In the genomic region with DNA sequence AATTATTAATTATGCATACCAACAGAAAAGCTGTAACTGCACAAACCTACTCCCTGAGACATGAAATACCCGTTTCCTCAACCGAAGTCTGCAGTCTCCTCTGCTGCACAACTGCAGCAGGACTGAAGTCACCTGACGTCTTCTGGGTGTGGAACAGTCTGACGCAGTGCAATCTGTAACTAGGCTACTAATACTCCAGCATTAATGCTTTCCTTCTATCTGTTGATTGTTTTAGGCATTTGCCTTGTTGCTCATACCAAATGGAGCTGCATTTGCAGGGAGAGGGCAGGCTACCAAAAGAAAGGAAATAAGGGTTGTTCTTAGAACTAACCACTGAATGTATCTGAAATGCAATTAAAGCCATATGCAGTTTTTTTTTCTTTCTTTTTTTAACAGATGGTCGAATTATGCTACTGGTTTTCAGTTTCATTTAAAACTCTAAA, we compare ENCODE assay signal across 8 cellular contexts. TPM values are rescaled to one million over a fixed set of nuclear protein-coding genes. Genes with fewer than 3 reads are reported as not detected.
DNase-seq lines count a peak whose midpoint lies in the region; ATAC-seq and TF ChIP-seq lines count a peak whose summit lies in the region.

No MANE protein-coding gene starts in this region.

- TF ChIP-seq CTCF in right lobe of liver (IDR thresholded peaks at IDR 0.05): no peak

- H3K27me3 ChIP-seq in right lobe of liver: no peaks in the 10 kb centered on the region

- H3K9me3 Mint-ChIP-seq in T-helper 2 cell treated with Interferon-gamma antibody and Interleukin-4, amounts not matched to agents 5 μg/mL and 100 μg/mL, for 36 hours: no peaks in the 10 kb centered on the region
- no peaks in the 10 kb centered on the region for H3K9me3 Mint-ChIP-seq in stimulated activated naive CD8-positive, alpha-beta T cell treated with anti-CD3 and anti-CD28 coated beads, Interleukin-15, Interleukin-2, amounts not matched to agents 100 ng/mL and 50 ng/mL, for 24 hours

- ATAC-seq in GM21360 (IDR thresholded peaks at IDR 0.05; ENCODE audit: unreplicated experiment) (peak; percentile 92), HG03571 (IDR thresholded peaks at IDR 0.05; ENCODE audit: unreplicated experiment) (peak; percentile 81), right lobe of liver (peak; percentile 68 to 88 (median 80))

- peak overlapping the region; percentile 44 to 57 (median 47) for H3K4me3 ChIP-seq in right lobe of liver

- intact Hi-C loops in right lobe of liver (cut with DNase I): loop anchor here in 1 of 2 donors (10.0 kb wide), 1 partner anchor 105 kb away; no protein-coding TSS in a partner anchor

- H3K4me3 Mint-ChIP-seq in T-helper 2 cell treated with Interferon-gamma antibody and Interleukin-4, amounts not matched to agents 5 μg/mL and 100 μg/mL, for 36 hours: peak overlapping the region; percentile 94
- peak overlapping the region; percentile 88 for H3K4me3 Mint-ChIP-seq in stimulated activated naive CD8-positive, alpha-beta T cell treated with anti-CD3 and anti-CD28 coated beads, Interleukin-15, Interleukin-2, amounts not matched to agents 100 ng/mL and 50 ng/mL, for 24 hours

- H3K9me3 ChIP-seq in right lobe of liver: no peaks in the 10 kb centered on the region

- H3K4me1 ChIP-seq in right lobe of liver: peaks cover 0 to 63% (median 11%) of the 10 kb centered on the region in 4 donors

- H3K27ac ChIP-seq in caudate nucleus (ENCODE audit: low read depth, low read length) (peak overlapping the region; percentile 79), right lobe of liver (peak overlapping the region; percentile 69 to 88 (median 74))

- H3K36me3 ChIP-seq in right lobe of liver: no peaks in the 10 kb centered on the region

- peak overlapping the region; percentile 93 for H3K27ac Mint-ChIP-seq in T-helper 2 cell treated with Interferon-gamma antibody and Interleukin-4, amounts not matched to agents 5 μg/mL and 100 μg/mL, for 36 hours
- peak overlapping the region; percentile 87 for H3K27ac Mint-ChIP-seq in stimulated activated naive CD8-positive, alpha-beta T cell treated with anti-CD3 and anti-CD28 coated beads, Interleukin-15, Interleukin-2, amounts not matched to agents 100 ng/mL and 50 ng/mL, for 24 hours

- peak; percentile 67 for TF ChIP-seq POLR2A in right lobe of liver (IDR thresholded peaks at IDR 0.05)

- peaks cover 56% of the 10 kb centered on the region for H3K4me1 Mint-ChIP-seq in T-helper 2 cell treated with Interferon-gamma antibody and Interleukin-4, amounts not matched to agents 5 μg/mL and 100 μg/mL, for 36 hours (ENCODE audit: low read depth)
- H3K4me1 Mint-ChIP-seq in stimulated activated naive CD8-positive, alpha-beta T cell treated with anti-CD3 and anti-CD28 coated beads, Interleukin-15, Interleukin-2, amounts not matched to agents 100 ng/mL and 50 ng/mL, for 24 hours (ENCODE audit: low read depth): peaks cover 80% of the 10 kb centered on the region

- H3K36me3 Mint-ChIP-seq in T-helper 2 cell treated with Interferon-gamma antibody and Interleukin-4, amounts not matched to agents 5 μg/mL and 100 μg/mL, for 36 hours (ENCODE audit: low read depth): peaks cover 7% of the 10 kb centered on the region
- peaks cover 3% of the 10 kb centered on the region for H3K36me3 Mint-ChIP-seq in stimulated activated naive CD8-positive, alpha-beta T cell treated with anti-CD3 and anti-CD28 coated beads, Interleukin-15, Interleukin-2, amounts not matched to agents 100 ng/mL and 50 ng/mL, for 24 hours (ENCODE audit: low read depth)

- WGBS in right lobe of liver (ENCODE audit: insufficient coverage, low coverage, low lambda C conversion rate, missing lambda C conversion rate): 1% methylated on average over 5 of the region's 5 CpGs

- DNase-seq in DMS 273 treated with DMSO at 0.1 percent for 48 hours (lab: John Stamatoyannopoulos, UW): peak; percentile 72
- DNase-seq in T-helper 2 cell treated with Interferon-gamma antibody and Interleukin-4, amounts not matched to agents 5 μg/mL and 100 μg/mL, for 36 hours (ENCODE audit: low spot score): peak; percentile 17
- DNase-seq in caudate nucleus (lab: John Stamatoyannopoulos, UW): peak in 45 of 61 donors; percentile 6 to 87 (median 42)
- peak; percentile 37 to 85 (median 78) for DNase-seq in right lobe of liver
- DNase-seq in iPS-NIHi7 (ENCODE audit: extremely low spot score): no peak

- H3K27me3 Mint-ChIP-seq in T-helper 2 cell treated with Interferon-gamma antibody and Interleukin-4, amounts not matched to agents 5 μg/mL and 100 μg/mL, for 36 hours (ENCODE audit: low read depth): no peaks in the 10 kb centered on the region
- no peaks in the 10 kb centered on the region for H3K27me3 Mint-ChIP-seq in stimulated activated naive CD8-positive, alpha-beta T cell treated with anti-CD3 and anti-CD28 coated beads, Interleukin-15, Interleukin-2, amounts not matched to agents 100 ng/mL and 50 ng/mL, for 24 hours

RNA-seq across cellular contexts. Expression of gene RTN4, which starts 40.1 kb away (rescaled TPM):
- 100 to 1,000 TPM; 126 to 195 (median 177) TPM for total RNA-seq in right lobe of liver
